Comparison of ENCODE assay signal across 8 cellular contexts in genomic region chr1:116826818-116827606, GRCh38.
DNase-seq lines count a peak whose midpoint lies in the region; ATAC-seq lines count a peak whose summit lies in the region.

No MANE protein-coding gene starts in this region.

- peaks cover 49% of the 10 kb centered on the region for H3K4me1 Mint-ChIP-seq in T-helper 2 cell treated with Interferon-gamma antibody and Interleukin-4, amounts not matched to agents 5 μg/mL and 100 μg/mL, for 36 hours (ENCODE audit: low read depth)

- H3K9me3 Mint-ChIP-seq in T-helper 2 cell treated with Interferon-gamma antibody and Interleukin-4, amounts not matched to agents 5 μg/mL and 100 μg/mL, for 36 hours, result peaks cover 10% of the 10 kb centered on the region

- no peaks in the 10 kb centered on the region for H3K27me3 Mint-ChIP-seq in T-helper 2 cell treated with Interferon-gamma antibody and Interleukin-4, amounts not matched to agents 5 μg/mL and 100 μg/mL, for 36 hours (ENCODE audit: low read depth)

- H3K27ac Mint-ChIP-seq in T-helper 2 cell treated with Interferon-gamma antibody and Interleukin-4, amounts not matched to agents 5 μg/mL and 100 μg/mL, for 36 hours, result peak overlapping the region; percentile 95

- H3K36me3 Mint-ChIP-seq in T-helper 2 cell treated with Interferon-gamma antibody and Interleukin-4, amounts not matched to agents 5 μg/mL and 100 μg/mL, for 36 hours (ENCODE audit: low read depth), result peaks cover 3% of the 10 kb centered on the region

- DNase-seq in DMS53 (lab: John Stamatoyannopoulos, UW), result peak; percentile 84
- DNase-seq in T-helper 2 cell treated with Interferon-gamma antibody and Interleukin-4, amounts not matched to agents 5 μg/mL and 100 μg/mL, for 36 hours (ENCODE audit: low spot score), result peak; percentile 89
- peak; percentile 23 for DNase-seq in effector CD4-positive, alpha-beta T cell
- peak; percentile 26 to 34 for DNase-seq in stimulated activated CD8-positive, alpha-beta memory T cell treated with anti-CD3 and anti-CD28 coated beads, Interleukin-7, amount 100 ng/mL, for 4 hours (ENCODE audit: low read depth in 2 of 2)
- no peak for DNase-seq in CD1c-positive myeloid dendritic cell (ENCODE audit: extremely low spot score)
- no peak for DNase-seq in globus pallidus (ENCODE audit: low spot score)

- peak overlapping the region; percentile 76 for H3K4me3 Mint-ChIP-seq in T-helper 2 cell treated with Interferon-gamma antibody and Interleukin-4, amounts not matched to agents 5 μg/mL and 100 μg/mL, for 36 hours

- ATAC-seq in GM21367 (IDR thresholded peaks at IDR 0.05; ENCODE audit: unreplicated experiment) (peak; percentile 76), HG03565 (IDR thresholded peaks at IDR 0.05; ENCODE audit: unreplicated experiment) (peak; percentile 89)

Comparison
In these comparisons a context has a peak if more than half of its experiments do, and no peak if none do; other contexts are left out.
1. DNase-seq: peak in DMS53 (single experiment), T-helper 2 cell treated with Interferon-gamma antibody and Interleukin-4, amounts not matched to agents 5 μg/mL and 100 μg/mL, for 36 hours (single experiment), effector CD4-positive, alpha-beta T cell (single experiment) and stimulated activated CD8-positive, alpha-beta memory T cell treated with anti-CD3 and anti-CD28 coated beads, Interleukin-7, amount 100 ng/mL, for 4 hours (2 of 2); none in CD1c-positive myeloid dendritic cell (single experiment) and globus pallidus (single experiment).